ENCODE assay signal across 1 cellular context in genomic region chr3:151398895-151399294, GRCh38.
TF ChIP-seq lines count a peak whose summit lies in the region.

No MANE protein-coding gene starts in this region.

TF ChIP-seq in GM12878, 131 proteins besides CTCF, POLR2A, EP300 and RAD21:
- TF ChIP-seq JUNB (IDR thresholded peaks at IDR 0.05), result 0 out of 2 replicates have a peak, but pooled peaks have one; percentile 14
- TF ChIP-seq RUNX3 (IDR thresholded peaks at IDR 0.05; ENCODE audit: low read length), result peak; percentile 77
- TF ChIP-seq YBX1 (IDR thresholded peaks at IDR 0.05), result no peak
- TF ChIP-seq EED (IDR thresholded peaks at IDR 0.05; ENCODE audit: low read depth), result peak; percentile 44; the same call in 1 of the 2 replicates
- TF ChIP-seq NFIC (IDR thresholded peaks at IDR 0.05; ENCODE audit: low read depth, low read length), result 0 out of 2 replicates have a peak, but pooled peaks have one; percentile 26
